25 cellular contexts compared by ENCODE assay signal in the genomic region with DNA sequence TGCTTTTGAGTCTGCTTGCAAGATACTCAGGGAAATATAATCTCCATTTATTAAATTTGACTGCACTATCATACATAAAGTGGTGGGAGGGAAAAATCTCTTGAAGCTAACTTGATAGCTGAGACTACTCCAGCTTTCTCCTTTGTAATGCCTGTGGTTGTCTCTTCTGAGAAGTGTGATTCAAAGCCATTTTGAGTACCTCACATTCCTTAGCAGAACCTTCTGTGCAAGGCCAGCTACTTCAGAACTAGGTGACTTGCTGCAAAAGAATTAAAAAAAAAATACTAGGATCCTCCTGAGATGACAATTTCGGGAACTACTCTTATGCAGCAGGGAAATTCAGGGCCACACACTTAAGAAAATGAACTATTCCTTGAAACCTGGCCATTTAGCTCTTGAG.
DNase-seq lines count a peak whose midpoint lies in the region; ATAC-seq, FAIRE-seq and TF ChIP-seq lines count a peak whose summit lies in the region.
"Had no signal": no experiment of that assay in that cellular context is flagged by ENCODE, and none has a peak within 500 bp of the region (broad histone marks: within the 10 kb centered on the region; RNA-seq: fewer than 3 reads in every experiment).

No MANE protein-coding gene starts in this region.

- H3K9me3 ChIP-seq in NT2/D1 (ENCODE audit: insufficient read depth, low read length) (no peaks in the 10 kb centered on the region), osteoblast (ENCODE audit: low read depth, low read length) (no peaks in the 10 kb centered on the region)
- H3K9me3 ChIP-seq: SJSA1 had no signal

- ATAC-seq in GM18519 (IDR thresholded peaks at IDR 0.05; ENCODE audit: low FRiP score, unreplicated experiment) (no peak), HG02678 (IDR thresholded peaks at IDR 0.05; ENCODE audit: unreplicated experiment) (no peak)
- ATAC-seq: esophagus mucosa; heart right ventricle; stimulated activated naive CD8-positive, alpha-beta T cell treated with anti-CD3 and anti-CD28 coated beads, Interleukin-15, amount 100 ng/mL, for 72 hours had no signal

- H3K27me3 ChIP-seq in NT2/D1 (ENCODE audit: insufficient read depth, insufficient read length) (no peaks in the 10 kb centered on the region), osteoblast (ENCODE audit: insufficient read depth, low read length) (no peaks in the 10 kb centered on the region)
- H3K27me3 ChIP-seq: heart right ventricle, SJSA1 had no signal

- H3K79me2 ChIP-seq in osteoblast (ENCODE audit: insufficient read depth, low read length) = no peaks in the 10 kb centered on the region
- H3K79me2 ChIP-seq: parathyroid adenoma had no signal

- no peaks in the 10 kb centered on the region for H3K4me1 ChIP-seq in NT2/D1 (ENCODE audit: insufficient read depth, insufficient read length)
- H3K4me1 ChIP-seq in osteoblast (ENCODE audit: insufficient read depth, low read length) = peaks cover 13% of the 10 kb centered on the region
- H3K4me1 ChIP-seq: parathyroid adenoma had no signal

- no peak overlapping the region for H3K4me2 ChIP-seq in osteoblast (ENCODE audit: insufficient read depth, low read length)

- TF ChIP-seq CTCF in choroid plexus epithelial cell (conservative IDR thresholded peaks at IDR 0.05; ENCODE audit: low read depth, low read length) (no peak), osteoblast (IDR thresholded peaks at IDR 0.05; ENCODE audit: extremely low read depth, low read depth, low read length) (no peak)

- H3K9ac ChIP-seq in NT2/D1 (ENCODE audit: insufficient read length, low read depth) = no peak overlapping the region
- H3K9ac ChIP-seq: parathyroid adenoma had no signal

- H4K20me1 ChIP-seq in osteoblast (ENCODE audit: insufficient read depth, low read length) = no peaks in the 10 kb centered on the region

- peak overlapping the region; percentile 10 for H2AFZ ChIP-seq in osteoblast (ENCODE audit: low read length)
- H2AFZ ChIP-seq: parathyroid adenoma had no signal

- H3K4me3 ChIP-seq in NT2/D1 (ENCODE audit: insufficient read length, low read depth) (no peak overlapping the region), choroid plexus epithelial cell (ENCODE audit: low read depth, low read length) (no peak overlapping the region), osteoblast (ENCODE audit: insufficient read depth, low read length) (no peak overlapping the region)
- H3K4me3 ChIP-seq: heart right ventricle, SJSA1 had no signal

- FAIRE-seq in frontal cortex (lab: Jason Lieb, UNC) = no peak

- H3K36me3 ChIP-seq in NT2/D1 (ENCODE audit: insufficient read depth, insufficient read length, low read length) (no peaks in the 10 kb centered on the region), osteoblast (ENCODE audit: insufficient read depth, low read length) (no peaks in the 10 kb centered on the region)
- H3K36me3 ChIP-seq: heart right ventricle, SJSA1 had no signal

- H3K27ac ChIP-seq in osteoblast (ENCODE audit: low read depth, low read length) = no peak overlapping the region
- H3K27ac ChIP-seq: heart right ventricle, parathyroid adenoma, SJSA1 had no signal

- DNase-seq in AG20443 (ENCODE audit: low spot score) = peak; percentile 9
- DNase-seq in NT2/D1 (ENCODE audit: low read depth, low spot score) = peak; percentile 8
- peak; percentile 38 for DNase-seq in choroid plexus epithelial cell (ENCODE audit: low read depth)
- no peak for DNase-seq in osteoblast (ENCODE audit: insufficient read length, low spot score, missing footprints)
- no peak for DNase-seq in frontal cortex (ENCODE audit: low spot score in 2 of 2)
- no peak for DNase-seq in HPDE6-E6E7 (ENCODE audit: extremely low spot score)
- DNase-seq: activated CD4-positive, alpha-beta T cell treated with anti-CD3 and anti-CD28 coated beads, Interleukin-2, amount 50 U/mL, for 1 hour; activated gamma-delta T cell treated with Interleukin-2 at 50 U/mL for 16 hours; activated naive CD8-positive, alpha-beta T cell treated with anti-CD3 and anti-CD28 coated beads, Interleukin-2, amount 10 ng/mL, durations not matched to agents 7 days and 5 days; activated T-cell treated with anti-CD3 and anti-CD28 coated beads, Interleukin-2, amount 50 U/mL, for 24 hours; central memory CD4-positive, alpha-beta T cell; endodermal cell; GOT3; heart right ventricle; HFFc6; NCI-H187; NCI-H2171 treated with DMSO at 0.1 percent for 48 hours; NCI-H510A; stimulated activated CD8-positive, alpha-beta memory T cell treated with anti-CD3 and anti-CD28 coated beads, Interleukin-4, amount 100 ng/mL, for 48 hours; stimulated activated naive CD8-positive, alpha-beta T cell treated with anti-CD3 and anti-CD28 coated beads, Interleukin-15, amount 100 ng/mL, for 72 hours had no signal

Comparison
In these comparisons a context has a peak if more than half of its experiments do, and no peak if none do; other contexts are left out.
1. DNase-seq: peak in AG20443 (single experiment), NT2/D1 (single experiment) and choroid plexus epithelial cell (single experiment); none in osteoblast (single experiment), frontal cortex (0 of 2) and HPDE6-E6E7 (single experiment).